Comparison of ENCODE assay signal across 6 cellular contexts in the genomic region with DNA sequence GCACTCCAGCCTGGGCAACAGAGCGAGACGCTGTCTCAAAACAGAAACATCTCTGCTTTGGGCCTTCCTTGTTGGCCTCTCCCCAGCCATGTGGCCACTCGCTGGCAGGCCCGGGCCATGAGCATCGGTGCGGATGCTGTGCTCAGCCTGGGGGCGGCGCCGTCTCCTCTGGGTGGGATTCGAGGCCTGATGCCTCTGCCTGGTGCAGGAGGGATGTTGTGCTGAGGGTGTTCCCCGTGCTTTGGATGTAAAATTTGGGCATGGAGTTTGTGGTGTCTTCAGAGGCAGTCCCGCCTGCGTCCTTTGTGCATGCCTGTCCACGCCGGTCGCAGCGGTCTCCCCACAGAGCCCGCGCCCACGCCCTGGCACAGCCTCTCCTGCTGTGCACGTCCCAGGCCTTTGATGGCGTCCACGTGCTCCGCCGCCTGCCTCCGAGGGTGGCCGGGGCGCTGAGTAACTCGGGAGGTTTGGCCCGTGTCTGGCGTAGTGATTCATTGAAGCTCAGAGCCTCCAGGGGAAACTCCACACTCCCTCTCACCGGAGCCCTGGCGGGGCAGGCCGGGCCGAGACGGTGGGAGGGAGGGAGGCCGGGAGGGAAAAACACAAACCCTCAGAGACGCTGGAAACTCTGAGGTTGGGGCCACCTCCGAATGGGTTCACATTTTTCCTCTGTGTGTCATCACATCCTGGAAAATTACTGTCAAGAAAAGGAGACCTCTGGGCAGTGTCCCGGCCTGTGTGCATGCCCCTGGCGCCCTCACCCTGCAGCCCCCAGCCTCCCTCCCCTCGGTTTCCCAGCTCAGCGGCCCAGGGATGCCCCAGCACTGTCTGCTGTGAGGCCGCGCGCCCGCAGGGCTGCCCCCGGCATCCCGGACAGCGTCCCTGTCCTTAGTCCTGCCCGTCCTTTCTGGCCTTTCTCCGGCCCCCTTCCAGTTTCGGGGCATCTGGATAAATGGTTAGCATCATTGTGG. TPM values are rescaled to one million over a fixed set of nuclear protein-coding genes. Genes with fewer than 3 reads are reported as not detected.
DNase-seq lines count a peak whose midpoint lies in the region; ATAC-seq and TF ChIP-seq lines count a peak whose summit lies in the region.

No MANE protein-coding gene starts in this region.

- no peak overlapping the region for H2AK5ac ChIP-seq in H9 (ENCODE audit: insufficient read length, low read length)

- no peak overlapping the region for H2BK120ac ChIP-seq in H9 (ENCODE audit: low read depth, low read length, poor library complexity, severe bottlenecking)

- H4K20me1 ChIP-seq in H9 (ENCODE audit: control insufficient read depth, insufficient read depth, insufficient read length): no peaks in the 10 kb centered on the region

- H2BK15ac ChIP-seq in H9 (ENCODE audit: low read depth, low read length): no peak overlapping the region

- ATAC-seq in left lung (peak; percentile 63), GM18868 (IDR thresholded peaks at IDR 0.05; ENCODE audit: unreplicated experiment) (no peak)

- no peaks in the 10 kb centered on the region for H3K9me3 Mint-ChIP-seq in H9

- no peaks in the 10 kb centered on the region for H3K23me2 ChIP-seq in H9 (ENCODE audit: insufficient read length, low read depth, low read length, poor library complexity, severe bottlenecking)

- no peaks in the 10 kb centered on the region for H3K79me1 ChIP-seq in H9 (ENCODE audit: insufficient read depth, low read depth, low read length, poor library complexity, severe bottlenecking)

- DNase-seq in BE2C (peak; percentile 72), SW 1271 (lab: John Stamatoyannopoulos, UW) (peak; percentile 77 to 87), left lung (peak in 1 of 2 donors; percentile 69), H9 (no peak), NCI-H2081 (lab: John Stamatoyannopoulos, UW) (no peak)

- H4K8ac ChIP-seq in H9 (replicated peaks; ENCODE audit: insufficient read length, low read depth, low read length): no peak overlapping the region

- no peak overlapping the region for H3K18ac ChIP-seq in H9 (ENCODE audit: insufficient read length, low read depth, low read length)

- no peaks in the 10 kb centered on the region for H3K79me2 ChIP-seq in H9 (ENCODE audit: insufficient read depth, low read length)

- no peak overlapping the region for H3K4me2 ChIP-seq in H9 (ENCODE audit: insufficient read depth, insufficient read length, low read length)

- no peak overlapping the region for H3K4ac ChIP-seq in H9 (ENCODE audit: low read depth, low read length)

- H3K4me3 Mint-ChIP-seq in H9: no peak overlapping the region

- H3T11ph ChIP-seq in H9 (ENCODE audit: low read length): no peak overlapping the region

- no peaks in the 10 kb centered on the region for H3K4me1 Mint-ChIP-seq in H9

- no peak overlapping the region for H3K14ac ChIP-seq in H9 (ENCODE audit: insufficient read depth, low read length)

- TF ChIP-seq CTCF in BE2C (IDR thresholded peaks at IDR 0.05; ENCODE audit: low read depth, low read length): no peak
- TF ChIP-seq CTCF in left lung (IDR thresholded peaks at IDR 0.05): no peak
- no peak for TF ChIP-seq CTCF in H9 (conservative IDR thresholded peaks at IDR 0.05)

- no peaks in the 10 kb centered on the region for H3K36me3 Mint-ChIP-seq in H9 (ENCODE audit: insufficient read depth in 1 of 3, low read depth in 3 of 3)

- H3K4me3 ChIP-seq in BE2C (ENCODE audit: low read depth, low read length) (no peak overlapping the region), left lung (no peak overlapping the region)

- H3K4me1 ChIP-seq in BE2C (peaks cover 23% of the 10 kb centered on the region), left lung (no peaks in the 10 kb centered on the region), H9 (ENCODE audit: insufficient read depth, low read length) (no peaks in the 10 kb centered on the region)

- H3K56ac ChIP-seq in H9 (ENCODE audit: insufficient read length, low read depth, low read length): no peak overlapping the region

- no peak overlapping the region for H2AFZ ChIP-seq in H9 (ENCODE audit: low read length)

- H3K9me3 ChIP-seq in BE2C: no peaks in the 10 kb centered on the region
- H3K9me3 ChIP-seq in left lung: no peaks in the 10 kb centered on the region
- H3K9me3 ChIP-seq in H9 (ENCODE audit: control insufficient read depth, low read depth, low read length): no peaks in the 10 kb centered on the region

- H3K9ac ChIP-seq in H9 (ENCODE audit: extremely low read depth, insufficient read length, low read length): no peak overlapping the region

- H3K27me3 ChIP-seq in BE2C: no peaks in the 10 kb centered on the region
- no peaks in the 10 kb centered on the region for H3K27me3 ChIP-seq in left lung
- H3K27me3 ChIP-seq in H9 (ENCODE audit: insufficient read depth, low read length): no peaks in the 10 kb centered on the region

- no peak overlapping the region for H4K5ac ChIP-seq in H9 (ENCODE audit: insufficient read length, low read depth, low read length)

- no peak overlapping the region for H2BK20ac ChIP-seq in H9 (ENCODE audit: low read depth, low read length, poor library complexity, severe bottlenecking)

- no peak overlapping the region for H3K27ac Mint-ChIP-seq in H9

- H3K36me3 ChIP-seq in BE2C (no peaks in the 10 kb centered on the region; the same call in 1 of the 2 replicates), left lung (peaks cover 0 to 3% of the 10 kb centered on the region in 2 donors)

- H3K27ac ChIP-seq in left lung (peak overlapping the region in 1 of 2 donors; percentile 19), H9 (ENCODE audit: insufficient read length, low read depth, low read length) (no peak overlapping the region)

- H2BK5ac ChIP-seq in H9 (ENCODE audit: insufficient read length, low read length): no peak overlapping the region

- no CpG with 5 or more reads among the region's 53 CpGs for WGBS in H9 (ENCODE audit: extremely low coverage, insufficient read length, low lambda C conversion rate)

- H3K23ac ChIP-seq in H9 (ENCODE audit: insufficient read length, low read depth, low read length): no peak overlapping the region

- no peak overlapping the region for H4K91ac ChIP-seq in H9 (ENCODE audit: insufficient read length, low read depth, low read length)

- H2BK12ac ChIP-seq in H9 (ENCODE audit: insufficient read length, low read depth, low read length): no peak overlapping the region

- intact Hi-C loops in left lung (cut with DNase I): no loop called here

- no peaks in the 10 kb centered on the region for H3K27me3 Mint-ChIP-seq in H9 (ENCODE audit: low read depth)

RNA-seq across cellular contexts. Expression of a gene that starts 19.0 kb away (rescaled TPM):
- 262 TPM for polyA plus RNA-seq in BE2C (2012; ENCODE audit: insufficient read depth, insufficient read length, low read depth)
- 10 to 100 TPM; 42.9 to 77.7 TPM for total RNA-seq in left lung
- 77.9 and 82.8 TPM in 2 replicates for total RNA-seq in H9 (2021)

RNA-seq across cellular contexts. Expression of a gene that starts 19.4 kb away (rescaled TPM):
- polyA plus RNA-seq in BE2C (2012; ENCODE audit: insufficient read depth, insufficient read length, low read depth): 12.0 TPM
- total RNA-seq in left lung (10 to 100 TPM; 16.9 to 20.7 TPM), H9 (2021) (28.7 and 30.6 TPM in 2 replicates)

RNA-seq across cellular contexts. Expression of a gene that starts 26.3 kb away (rescaled TPM):
- polyA plus RNA-seq in BE2C (2012; ENCODE audit: insufficient read depth, insufficient read length, low read depth): 69.7 TPM
- total RNA-seq in left lung: 10 to 100 TPM; 35.1 to 40.2 TPM
- 50.9 and 53.1 TPM in 2 replicates for total RNA-seq in H9 (2021)

RNA-seq across cellular contexts. Expression of a gene that starts 27.8 kb away (rescaled TPM):
- 65.3 TPM for polyA plus RNA-seq in BE2C (2012; ENCODE audit: insufficient read depth, insufficient read length, low read depth)
- total RNA-seq in left lung: 10 to 100 TPM in 1 of 2 donors, 1 to 10 TPM in 1; 4.2 to 11.5 TPM
- 84.8 and 85.8 TPM in 2 replicates for total RNA-seq in H9 (2021)

RNA-seq across cellular contexts. Expression of a gene that starts 33.8 kb away (rescaled TPM):
- polyA plus RNA-seq in BE2C (2012; ENCODE audit: insufficient read depth, insufficient read length, low read depth): 335 TPM
- total RNA-seq in left lung (100 to 1,000 TPM; 113 to 152 TPM), H9 (2021) (90.6 and 93.6 TPM in 2 replicates)

Comparison
In these comparisons a context has a peak if more than half of its experiments do, and no peak if none do; other contexts are left out.
1. DNase-seq: peak in BE2C (single experiment) and SW 1271 (2 of 2); none in H9 (single experiment) and NCI-H2081 (0 of 2).